In genomic region chr14:61321385-61322010, GRCh38 we compare ENCODE assay signal across 8 cellular contexts. TPM values are rescaled to one million over a fixed set of nuclear protein-coding genes. Genes with fewer than 3 reads are reported as not detected.
DNase-seq lines count a peak whose midpoint lies in the region; ATAC-seq, FAIRE-seq and TF ChIP-seq lines count a peak whose summit lies in the region.

PRKCH (plus strand) TSS chr14:61321579; CDS start chr14:61322102, 523 bp downstream.

- H3K27ac Mint-ChIP-seq in natural killer cell: peak within 1 kb of the TSS in 1 of 2 donors; percentile 99

- H3K4me3 Mint-ChIP-seq in natural killer cell: peak within 1 kb of the TSS; percentile 96

- no peaks in the 10 kb centered on the region for H3K9me3 Mint-ChIP-seq in natural killer cell

- intact Hi-C loops in natural killer cell (cut with micrococcal nuclease): loop anchor here (2.0 to 5.0 kb wide), 3 partner anchors 36 to 196 kb away; no protein-coding TSS in a partner anchor

- H3K36me3 Mint-ChIP-seq in natural killer cell: peaks cover 15% of the 10 kb centered on the region

- DNase-seq in GM18507 (ENCODE audit: extremely low spot score, insufficient read length, low read depth) (peak; percentile 11), NOMO-1 (lab: John Stamatoyannopoulos, UW; ENCODE audit: unreplicated experiment in 2 of 2) (peak; percentile 61 to 71), fibroblast of gingiva (ENCODE audit: low read depth) (peak; percentile 39), natural killer cell (peak; percentile 78)
- DNase-seq in activated T-cell treated with anti-CD3 and anti-CD28 coated beads, Interleukin-2, amount 50 U/mL, for 48 hours: peak; percentile 84 to 87
- DNase-seq in stimulated activated naive CD4-positive, alpha-beta T cell (lab: John Stamatoyannopoulos, UW): peak; percentile 73 to 82 (median 78)

- ATAC-seq in HG03280 (IDR thresholded peaks at IDR 0.05; ENCODE audit: unreplicated experiment): peak; percentile 63
- peak; percentile 76 to 85 (median 84) for ATAC-seq in natural killer cell
- no peak for ATAC-seq in HG02970 (IDR thresholded peaks at IDR 0.05; ENCODE audit: low FRiP score, unreplicated experiment)

- no peak for FAIRE-seq in GM18507 (lab: Jason Lieb, UNC)

- H3K4me1 Mint-ChIP-seq in natural killer cell: peaks cover 36 to 40% of the 10 kb centered on the region in 2 donors

- H3K27me3 Mint-ChIP-seq in natural killer cell (ENCODE audit: low read depth in 2 of 2): no peaks in the 10 kb centered on the region

- peak; percentile 9 for TF ChIP-seq CTCF in natural killer cell (IDR thresholded peaks at IDR 0.05)

RNA-seq across cellular contexts. Expression of gene PRKCH, which starts in this region (rescaled TPM):
- 100 to 1,000 TPM; 610 to 756 (median 618) TPM for total RNA-seq in natural killer cell

Comparison
In these comparisons a context has a peak if more than half of its experiments do, and no peak if none do; other contexts are left out.
1. DNase-seq: peak in every context shown above with its lines; median percentile 86 in activated T-cell treated with anti-CD3 and anti-CD28 coated beads, Interleukin-2, amount 50 U/mL, for 48 hours; 78 in natural killer cell; 78 in stimulated activated naive CD4-positive, alpha-beta T cell; 66 in NOMO-1; 39 in fibroblast of gingiva; 11 in GM18507.